Comparison of ENCODE assay signal across 17 cellular contexts in the genomic region with DNA sequence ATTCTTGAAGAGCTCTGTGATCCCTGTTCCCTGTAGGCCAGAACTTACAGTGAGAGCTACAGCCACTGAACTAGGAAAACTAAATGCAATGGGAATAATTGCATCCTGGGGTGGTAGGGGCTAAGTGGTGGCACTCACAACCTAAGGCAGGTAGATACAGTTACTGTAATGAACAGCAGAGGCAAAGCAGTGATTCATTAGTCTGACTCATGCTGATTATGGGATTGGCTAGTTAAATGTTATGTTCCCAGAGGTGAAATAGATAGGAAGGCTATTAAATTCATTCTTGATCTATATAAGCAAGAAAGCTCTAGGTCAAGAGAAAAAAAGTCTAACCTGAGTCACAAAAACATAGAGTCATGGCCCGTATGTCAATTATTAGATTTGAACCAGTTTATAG.
DNase-seq lines count a peak whose midpoint lies in the region; TF ChIP-seq lines count a peak whose summit lies in the region.
"Had no signal": no experiment of that assay in that cellular context is flagged by ENCODE, and none has a peak within 500 bp of the region (broad histone marks: within the 10 kb centered on the region; RNA-seq: fewer than 3 reads in every experiment).

No MANE protein-coding gene starts in this region.

- BruUV-seq in MCF 10A (replicated peaks; lab: Mats Ljungman, UMichigan), result no TSS peak

- H3K27me3 ChIP-seq in breast epithelium, result no peaks in the 10 kb centered on the region
- H3K27me3 ChIP-seq: BLaER1 had no signal

- H3K4me1 Mint-ChIP-seq in MCF 10A (ENCODE audit: insufficient read depth, unreplicated experiment), result no peaks in the 10 kb centered on the region
- H3K4me1 Mint-ChIP-seq in T-helper 2 cell treated with Interferon-gamma antibody and Interleukin-4, amounts not matched to agents 5 μg/mL and 100 μg/mL, for 36 hours (ENCODE audit: low read depth), result no peaks in the 10 kb centered on the region

- TF ChIP-seq CTCF in MCF 10A (IDR thresholded peaks at IDR 0.05; ENCODE audit: unreplicated experiment) (no peak), breast epithelium (IDR thresholded peaks at IDR 0.05) (no peak), RWPE1 (conservative IDR thresholded peaks at IDR 0.05; ENCODE audit: low read depth) (no peak), epithelial cell of esophagus (IDR thresholded peaks at IDR 0.05; ENCODE audit: insufficient read depth, low read depth, low read length, missing control alignments) (no peak)

- no peaks in the 10 kb centered on the region for H3K4me1 ChIP-seq in breast epithelium
- H3K4me1 ChIP-seq: BLaER1 had no signal

- H3K9me3 ChIP-seq in breast epithelium, result no peaks in the 10 kb centered on the region
- H3K9me3 ChIP-seq: BLaER1 had no signal

- no peak overlapping the region for H3K27ac Mint-ChIP-seq in MCF 10A (ENCODE audit: low read depth, unreplicated experiment)
- H3K27ac Mint-ChIP-seq in T-helper 2 cell treated with Interferon-gamma antibody and Interleukin-4, amounts not matched to agents 5 μg/mL and 100 μg/mL, for 36 hours, result no peak overlapping the region
- H3K27ac Mint-ChIP-seq: CD4-positive, alpha-beta T cell; GM23338; IgD-negative memory B cell had no signal

- H3K4me3 ChIP-seq in breast epithelium (no peak overlapping the region), epithelial cell of esophagus (ENCODE audit: low read length) (no peak overlapping the region)
- H3K4me3 ChIP-seq: BLaER1, GM12878, GM23338 had no signal

- no peaks in the 10 kb centered on the region for H3K27me3 Mint-ChIP-seq in MCF 10A (ENCODE audit: insufficient read depth, unreplicated experiment)
- no peaks in the 10 kb centered on the region for H3K27me3 Mint-ChIP-seq in T-helper 2 cell treated with Interferon-gamma antibody and Interleukin-4, amounts not matched to agents 5 μg/mL and 100 μg/mL, for 36 hours (ENCODE audit: low read depth)
- H3K27me3 Mint-ChIP-seq: CD4-positive, alpha-beta T cell; IgD-negative memory B cell had no signal

- peaks cover 6% of the 10 kb centered on the region for H3K9me3 Mint-ChIP-seq in MCF 10A (ENCODE audit: unreplicated experiment)
- peaks cover 10% of the 10 kb centered on the region for H3K9me3 Mint-ChIP-seq in T-helper 2 cell treated with Interferon-gamma antibody and Interleukin-4, amounts not matched to agents 5 μg/mL and 100 μg/mL, for 36 hours

- TF ChIP-seq POLR2A in breast epithelium (IDR thresholded peaks at IDR 0.05), result no peak

- intact Hi-C loops in MCF 10A (cut with micrococcal nuclease), result no loop called here
- intact Hi-C loops in breast epithelium (cut with DNase I; ENCODE audit: low total_unique reads), result no loop called here

- POLR2A ChIA-PET in MCF 10A (lab: Yijun Ruan, JAX), result interaction anchor here (1.2 kb wide), 1 partner anchor 10 kb away, joined by 3 read pairs; no protein-coding TSS in a partner anchor
- POLR2A ChIA-PET in RWPE1 (lab: Yijun Ruan, JAX; ENCODE audit: low non-redundant PET), result no interaction called here

- peaks cover 6% of the 10 kb centered on the region for H3K36me3 Mint-ChIP-seq in MCF 10A (ENCODE audit: insufficient read depth, unreplicated experiment)
- no peaks in the 10 kb centered on the region for H3K36me3 Mint-ChIP-seq in T-helper 2 cell treated with Interferon-gamma antibody and Interleukin-4, amounts not matched to agents 5 μg/mL and 100 μg/mL, for 36 hours (ENCODE audit: low read depth)
- H3K36me3 Mint-ChIP-seq: IgD-negative memory B cell had no signal

- no peak overlapping the region for H3K4me3 Mint-ChIP-seq in MCF 10A (ENCODE audit: unreplicated experiment)
- H3K4me3 Mint-ChIP-seq in T-helper 2 cell treated with Interferon-gamma antibody and Interleukin-4, amounts not matched to agents 5 μg/mL and 100 μg/mL, for 36 hours, result no peak overlapping the region
- H3K4me3 Mint-ChIP-seq: CD4-positive, alpha-beta T cell; GM23338; IgD-negative memory B cell had no signal

- H3K36me3 ChIP-seq in breast epithelium, result no peaks in the 10 kb centered on the region
- H3K36me3 ChIP-seq: BLaER1 had no signal

- H3K27ac ChIP-seq in breast epithelium (no peak overlapping the region), RWPE1 (no peak overlapping the region)
- H3K27ac ChIP-seq: 22Rv1, BLaER1 had no signal

- peak; percentile 32 for DNase-seq in MCF 10A (ENCODE audit: unreplicated experiment)
- no peak for DNase-seq in breast epithelium (ENCODE audit: low spot score in 2 of 2)
- DNase-seq in RWPE1 (ENCODE audit: low spot score), result peak; percentile 13
- DNase-seq in epithelial cell of esophagus (ENCODE audit: low read depth), result peak; percentile 18
- no peak for DNase-seq in SW 1271 (lab: John Stamatoyannopoulos, UW)
- DNase-seq in T-helper 2 cell treated with Interferon-gamma antibody and Interleukin-4, amounts not matched to agents 5 μg/mL and 100 μg/mL, for 36 hours (ENCODE audit: low spot score), result no peak
- DNase-seq in activated CD4-positive, alpha-beta T cell treated with anti-CD3 and anti-CD28 coated beads for 4 hours, result no peak
- DNase-seq: AML-193; Calu3; CD4-positive, alpha-beta T cell; DMS 273 treated with DMSO at 0.1 percent for 48 hours; H7 had no signal

- CTCF ChIA-PET in MCF 10A (lab: Yijun Ruan, JAX) (interaction anchor here (0.6 to 1.3 kb wide), 2 partner anchors 11 to 734 kb away, joined by 3 to 5 read pairs; no protein-coding TSS in a partner anchor), RWPE1 (lab: Yijun Ruan, JAX) (no interaction called here)

Comparison
In these comparisons a context has a peak if more than half of its experiments do, and no peak if none do; other contexts are left out.
1. DNase-seq: peak in MCF 10A (single experiment), RWPE1 (single experiment) and epithelial cell of esophagus (single experiment); none in breast epithelium (0 of 2), SW 1271 (0 of 2), T-helper 2 cell treated with Interferon-gamma antibody and Interleukin-4, amounts not matched to agents 5 μg/mL and 100 μg/mL, for 36 hours (single experiment) and activated CD4-positive, alpha-beta T cell treated with anti-CD3 and anti-CD28 coated beads for 4 hours (0 of 2).